Comparison of ENCODE assay signal across 1 cellular context in the genomic region with DNA sequence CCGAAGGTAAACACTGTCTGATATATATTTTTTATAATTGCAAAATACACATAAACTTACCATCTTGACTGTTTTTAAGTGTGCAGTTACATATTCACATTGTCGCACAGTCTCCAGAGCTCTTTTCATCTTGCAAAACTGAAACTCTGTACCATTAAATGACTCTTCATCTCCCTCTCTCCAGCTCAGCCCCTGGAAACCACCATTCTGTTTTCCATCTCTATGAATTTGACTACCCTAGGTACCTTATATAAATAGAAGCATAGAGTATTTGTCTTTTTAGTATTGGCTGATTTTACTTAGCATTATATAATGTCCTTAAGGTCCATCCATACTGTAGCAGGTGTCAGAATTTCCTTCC.
A peak's percentile ranks its signal among the peaks of the same experiment; 100 is the strongest.
TF ChIP-seq lines count a peak whose summit lies in the region.

No MANE protein-coding gene starts in this region.

TF ChIP-seq in GM12878, 131 proteins besides CTCF, POLR2A, EP300 and RAD21 (continued from another document and continues in another):
- TF ChIP-seq, protein P1, sequence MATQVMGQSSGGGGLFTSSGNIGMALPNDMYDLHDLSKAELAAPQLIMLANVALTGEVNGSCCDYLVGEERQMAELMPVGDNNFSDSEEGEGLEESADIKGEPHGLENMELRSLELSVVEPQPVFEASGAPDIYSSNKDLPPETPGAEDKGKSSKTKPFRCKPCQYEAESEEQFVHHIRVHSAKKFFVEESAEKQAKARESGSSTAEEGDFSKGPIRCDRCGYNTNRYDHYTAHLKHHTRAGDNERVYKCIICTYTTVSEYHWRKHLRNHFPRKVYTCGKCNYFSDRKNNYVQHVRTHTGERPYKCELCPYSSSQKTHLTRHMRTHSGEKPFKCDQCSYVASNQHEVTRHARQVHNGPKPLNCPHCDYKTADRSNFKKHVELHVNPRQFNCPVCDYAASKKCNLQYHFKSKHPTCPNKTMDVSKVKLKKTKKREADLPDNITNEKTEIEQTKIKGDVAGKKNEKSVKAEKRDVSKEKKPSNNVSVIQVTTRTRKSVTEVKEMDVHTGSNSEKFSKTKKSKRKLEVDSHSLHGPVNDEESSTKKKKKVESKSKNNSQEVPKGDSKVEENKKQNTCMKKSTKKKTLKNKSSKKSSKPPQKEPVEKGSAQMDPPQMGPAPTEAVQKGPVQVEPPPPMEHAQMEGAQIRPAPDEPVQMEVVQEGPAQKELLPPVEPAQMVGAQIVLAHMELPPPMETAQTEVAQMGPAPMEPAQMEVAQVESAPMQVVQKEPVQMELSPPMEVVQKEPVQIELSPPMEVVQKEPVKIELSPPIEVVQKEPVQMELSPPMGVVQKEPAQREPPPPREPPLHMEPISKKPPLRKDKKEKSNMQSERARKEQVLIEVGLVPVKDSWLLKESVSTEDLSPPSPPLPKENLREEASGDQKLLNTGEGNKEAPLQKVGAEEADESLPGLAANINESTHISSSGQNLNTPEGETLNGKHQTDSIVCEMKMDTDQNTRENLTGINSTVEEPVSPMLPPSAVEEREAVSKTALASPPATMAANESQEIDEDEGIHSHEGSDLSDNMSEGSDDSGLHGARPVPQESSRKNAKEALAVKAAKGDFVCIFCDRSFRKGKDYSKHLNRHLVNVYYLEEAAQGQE (IDR thresholded peaks at IDR 0.05; ENCODE audit: low read depth, low read length): no peak
- no peak for TF ChIP-seq NBN (IDR thresholded peaks at IDR 0.05)
- TF ChIP-seq, protein P2, sequence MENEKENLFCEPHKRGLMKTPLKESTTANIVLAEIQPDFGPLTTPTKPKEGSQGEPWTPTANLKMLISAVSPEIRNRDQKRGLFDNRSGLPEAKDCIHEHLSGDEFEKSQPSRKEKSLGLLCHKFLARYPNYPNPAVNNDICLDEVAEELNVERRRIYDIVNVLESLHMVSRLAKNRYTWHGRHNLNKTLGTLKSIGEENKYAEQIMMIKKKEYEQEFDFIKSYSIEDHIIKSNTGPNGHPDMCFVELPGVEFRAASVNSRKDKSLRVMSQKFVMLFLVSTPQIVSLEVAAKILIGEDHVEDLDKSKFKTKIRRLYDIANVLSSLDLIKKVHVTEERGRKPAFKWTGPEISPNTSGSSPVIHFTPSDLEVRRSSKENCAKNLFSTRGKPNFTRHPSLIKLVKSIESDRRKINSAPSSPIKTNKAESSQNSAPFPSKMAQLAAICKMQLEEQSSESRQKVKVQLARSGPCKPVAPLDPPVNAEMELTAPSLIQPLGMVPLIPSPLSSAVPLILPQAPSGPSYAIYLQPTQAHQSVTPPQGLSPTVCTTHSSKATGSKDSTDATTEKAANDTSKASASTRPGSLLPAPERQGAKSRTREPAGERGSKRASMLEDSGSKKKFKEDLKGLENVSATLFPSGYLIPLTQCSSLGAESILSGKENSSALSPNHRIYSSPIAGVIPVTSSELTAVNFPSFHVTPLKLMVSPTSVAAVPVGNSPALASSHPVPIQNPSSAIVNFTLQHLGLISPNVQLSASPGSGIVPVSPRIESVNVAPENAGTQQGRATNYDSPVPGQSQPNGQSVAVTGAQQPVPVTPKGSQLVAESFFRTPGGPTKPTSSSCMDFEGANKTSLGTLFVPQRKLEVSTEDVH (IDR thresholded peaks at IDR 0.05; ENCODE audit: low read depth, partially characterized antibody): no peak
- no peak for TF ChIP-seq HCFC1 (IDR thresholded peaks at IDR 0.05; ENCODE audit: low read length)
- no peak for TF ChIP-seq MXI1 (IDR thresholded peaks at IDR 0.05; ENCODE audit: low read depth, low read length)
- TF ChIP-seq NFIC (IDR thresholded peaks at IDR 0.05; ENCODE audit: low read depth, low read length): peak; percentile 60
- TF ChIP-seq MYC (IDR thresholded peaks at IDR 0.05; ENCODE audit: insufficient read depth, insufficient read length, insufficient replicate concordance, low read length, severe bottlenecking): no peak
- TF ChIP-seq MTA2 (IDR thresholded peaks at IDR 0.05; ENCODE audit: low read depth): no peak
- TF ChIP-seq JUNB (IDR thresholded peaks at IDR 0.05): peak; percentile 45; the same call in 1 of the 2 replicates
- TF ChIP-seq POLR2AphosphoS5 (IDR thresholded peaks at IDR 0.05; ENCODE audit: low read length): no peak
- no peak for TF ChIP-seq ZNF24 (IDR thresholded peaks at IDR 0.05)
- TF ChIP-seq, protein P3, sequence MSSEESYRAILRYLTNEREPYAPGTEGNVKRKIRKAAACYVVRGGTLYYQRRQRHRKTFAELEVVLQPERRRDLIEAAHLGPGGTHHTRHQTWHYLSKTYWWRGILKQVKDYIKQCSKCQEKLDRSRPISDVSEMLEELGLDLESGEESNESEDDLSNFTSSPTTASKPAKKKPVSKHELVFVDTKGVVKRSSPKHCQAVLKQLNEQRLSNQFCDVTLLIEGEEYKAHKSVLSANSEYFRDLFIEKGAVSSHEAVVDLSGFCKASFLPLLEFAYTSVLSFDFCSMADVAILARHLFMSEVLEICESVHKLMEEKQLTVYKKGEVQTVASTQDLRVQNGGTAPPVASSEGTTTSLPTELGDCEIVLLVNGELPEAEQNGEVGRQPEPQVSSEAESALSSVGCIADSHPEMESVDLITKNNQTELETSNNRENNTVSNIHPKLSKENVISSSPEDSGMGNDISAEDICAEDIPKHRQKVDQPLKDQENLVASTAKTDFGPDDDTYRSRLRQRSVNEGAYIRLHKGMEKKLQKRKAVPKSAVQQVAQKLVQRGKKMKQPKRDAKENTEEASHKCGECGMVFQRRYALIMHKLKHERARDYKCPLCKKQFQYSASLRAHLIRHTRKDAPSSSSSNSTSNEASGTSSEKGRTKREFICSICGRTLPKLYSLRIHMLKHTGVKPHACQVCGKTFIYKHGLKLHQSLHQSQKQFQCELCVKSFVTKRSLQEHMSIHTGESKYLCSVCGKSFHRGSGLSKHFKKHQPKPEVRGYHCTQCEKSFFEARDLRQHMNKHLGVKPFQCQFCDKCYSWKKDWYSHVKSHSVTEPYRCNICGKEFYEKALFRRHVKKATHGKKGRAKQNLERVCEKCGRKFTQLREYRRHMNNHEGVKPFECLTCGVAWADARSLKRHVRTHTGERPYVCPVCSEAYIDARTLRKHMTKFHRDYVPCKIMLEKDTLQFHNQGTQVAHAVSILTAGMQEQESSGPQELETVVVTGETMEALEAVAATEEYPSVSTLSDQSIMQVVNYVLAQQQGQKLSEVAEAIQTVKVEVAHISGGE (CRISPR knock-in tag; IDR thresholded peaks at IDR 0.05): no peak
- no peak for TF ChIP-seq LARP7 (IDR thresholded peaks at IDR 0.05)
- no peak for TF ChIP-seq SREBF1 (IDR thresholded peaks at IDR 0.05; ENCODE audit: low read length)
- TF ChIP-seq, protein P4, sequence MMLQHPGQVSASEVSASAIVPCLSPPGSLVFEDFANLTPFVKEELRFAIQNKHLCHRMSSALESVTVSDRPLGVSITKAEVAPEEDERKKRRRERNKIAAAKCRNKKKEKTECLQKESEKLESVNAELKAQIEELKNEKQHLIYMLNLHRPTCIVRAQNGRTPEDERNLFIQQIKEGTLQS (IDR thresholded peaks at IDR 0.05; ENCODE audit: borderline replicate concordance, extremely low read depth, low read depth, low read length): no peak
- TF ChIP-seq KAT2A (conservative IDR thresholded peaks at IDR 0.05; ENCODE audit: control insufficient read depth, low read depth, low read length): no peak
- TF ChIP-seq CBFB (IDR thresholded peaks at IDR 0.05; ENCODE audit: low read depth): peak; percentile 62
- TF ChIP-seq, protein P5, sequence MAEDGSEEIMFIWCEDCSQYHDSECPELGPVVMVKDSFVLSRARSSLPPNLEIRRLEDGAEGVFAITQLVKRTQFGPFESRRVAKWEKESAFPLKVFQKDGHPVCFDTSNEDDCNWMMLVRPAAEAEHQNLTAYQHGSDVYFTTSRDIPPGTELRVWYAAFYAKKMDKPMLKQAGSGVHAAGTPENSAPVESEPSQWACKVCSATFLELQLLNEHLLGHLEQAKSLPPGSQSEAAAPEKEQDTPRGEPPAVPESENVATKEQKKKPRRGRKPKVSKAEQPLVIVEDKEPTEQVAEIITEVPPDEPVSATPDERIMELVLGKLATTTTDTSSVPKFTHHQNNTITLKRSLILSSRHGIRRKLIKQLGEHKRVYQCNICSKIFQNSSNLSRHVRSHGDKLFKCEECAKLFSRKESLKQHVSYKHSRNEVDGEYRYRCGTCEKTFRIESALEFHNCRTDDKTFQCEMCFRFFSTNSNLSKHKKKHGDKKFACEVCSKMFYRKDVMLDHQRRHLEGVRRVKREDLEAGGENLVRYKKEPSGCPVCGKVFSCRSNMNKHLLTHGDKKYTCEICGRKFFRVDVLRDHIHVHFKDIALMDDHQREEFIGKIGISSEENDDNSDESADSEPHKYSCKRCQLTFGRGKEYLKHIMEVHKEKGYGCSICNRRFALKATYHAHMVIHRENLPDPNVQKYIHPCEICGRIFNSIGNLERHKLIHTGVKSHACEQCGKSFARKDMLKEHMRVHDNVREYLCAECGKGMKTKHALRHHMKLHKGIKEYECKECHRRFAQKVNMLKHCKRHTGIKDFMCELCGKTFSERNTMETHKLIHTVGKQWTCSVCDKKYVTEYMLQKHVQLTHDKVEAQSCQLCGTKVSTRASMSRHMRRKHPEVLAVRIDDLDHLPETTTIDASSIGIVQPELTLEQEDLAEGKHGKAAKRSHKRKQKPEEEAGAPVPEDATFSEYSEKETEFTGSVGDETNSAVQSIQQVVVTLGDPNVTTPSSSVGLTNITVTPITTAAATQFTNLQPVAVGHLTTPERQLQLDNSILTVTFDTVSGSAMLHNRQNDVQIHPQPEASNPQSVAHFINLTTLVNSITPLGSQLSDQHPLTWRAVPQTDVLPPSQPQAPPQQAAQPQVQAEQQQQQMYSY (CRISPR knock-in tag; IDR thresholded peaks at IDR 0.05): no peak
- TF ChIP-seq CREM (IDR thresholded peaks at IDR 0.05; ENCODE audit: low read depth): no peak
- no peak for TF ChIP-seq ZNF207 (IDR thresholded peaks at IDR 0.05; ENCODE audit: borderline replicate concordance)
- TF ChIP-seq NFXL1 (IDR thresholded peaks at IDR 0.05; ENCODE audit: borderline replicate concordance): no peak
- no peak for TF ChIP-seq RCOR1 (conservative IDR thresholded peaks at IDR 0.05; ENCODE audit: low read depth, low read length)
- TF ChIP-seq, protein P6, sequence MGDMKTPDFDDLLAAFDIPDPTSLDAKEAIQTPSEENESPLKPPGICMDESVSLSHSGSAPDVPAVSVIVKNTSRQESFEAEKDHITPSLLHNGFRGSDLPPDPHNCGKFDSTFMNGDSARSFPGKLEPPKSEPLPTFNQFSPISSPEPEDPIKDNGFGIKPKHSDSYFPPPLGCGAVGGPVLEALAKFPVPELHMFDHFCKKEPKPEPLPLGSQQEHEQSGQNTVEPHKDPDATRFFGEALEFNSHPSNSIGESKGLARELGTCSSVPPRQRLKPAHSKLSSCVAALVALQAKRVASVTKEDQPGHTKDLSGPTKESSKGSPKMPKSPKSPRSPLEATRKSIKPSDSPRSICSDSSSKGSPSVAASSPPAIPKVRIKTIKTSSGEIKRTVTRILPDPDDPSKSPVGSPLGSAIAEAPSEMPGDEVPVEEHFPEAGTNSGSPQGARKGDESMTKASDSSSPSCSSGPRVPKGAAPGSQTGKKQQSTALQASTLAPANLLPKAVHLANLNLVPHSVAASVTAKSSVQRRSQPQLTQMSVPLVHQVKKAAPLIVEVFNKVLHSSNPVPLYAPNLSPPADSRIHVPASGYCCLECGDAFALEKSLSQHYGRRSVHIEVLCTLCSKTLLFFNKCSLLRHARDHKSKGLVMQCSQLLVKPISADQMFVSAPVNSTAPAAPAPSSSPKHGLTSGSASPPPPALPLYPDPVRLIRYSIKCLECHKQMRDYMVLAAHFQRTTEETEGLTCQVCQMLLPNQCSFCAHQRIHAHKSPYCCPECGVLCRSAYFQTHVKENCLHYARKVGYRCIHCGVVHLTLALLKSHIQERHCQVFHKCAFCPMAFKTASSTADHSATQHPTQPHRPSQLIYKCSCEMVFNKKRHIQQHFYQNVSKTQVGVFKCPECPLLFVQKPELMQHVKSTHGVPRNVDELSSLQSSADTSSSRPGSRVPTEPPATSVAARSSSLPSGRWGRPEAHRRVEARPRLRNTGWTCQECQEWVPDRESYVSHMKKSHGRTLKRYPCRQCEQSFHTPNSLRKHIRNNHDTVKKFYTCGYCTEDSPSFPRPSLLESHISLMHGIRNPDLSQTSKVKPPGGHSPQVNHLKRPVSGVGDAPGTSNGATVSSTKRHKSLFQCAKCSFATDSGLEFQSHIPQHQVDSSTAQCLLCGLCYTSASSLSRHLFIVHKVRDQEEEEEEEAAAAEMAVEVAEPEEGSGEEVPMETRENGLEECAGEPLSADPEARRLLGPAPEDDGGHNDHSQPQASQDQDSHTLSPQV (IDR thresholded peaks at IDR 0.05): no peak
- TF ChIP-seq, protein P7, sequence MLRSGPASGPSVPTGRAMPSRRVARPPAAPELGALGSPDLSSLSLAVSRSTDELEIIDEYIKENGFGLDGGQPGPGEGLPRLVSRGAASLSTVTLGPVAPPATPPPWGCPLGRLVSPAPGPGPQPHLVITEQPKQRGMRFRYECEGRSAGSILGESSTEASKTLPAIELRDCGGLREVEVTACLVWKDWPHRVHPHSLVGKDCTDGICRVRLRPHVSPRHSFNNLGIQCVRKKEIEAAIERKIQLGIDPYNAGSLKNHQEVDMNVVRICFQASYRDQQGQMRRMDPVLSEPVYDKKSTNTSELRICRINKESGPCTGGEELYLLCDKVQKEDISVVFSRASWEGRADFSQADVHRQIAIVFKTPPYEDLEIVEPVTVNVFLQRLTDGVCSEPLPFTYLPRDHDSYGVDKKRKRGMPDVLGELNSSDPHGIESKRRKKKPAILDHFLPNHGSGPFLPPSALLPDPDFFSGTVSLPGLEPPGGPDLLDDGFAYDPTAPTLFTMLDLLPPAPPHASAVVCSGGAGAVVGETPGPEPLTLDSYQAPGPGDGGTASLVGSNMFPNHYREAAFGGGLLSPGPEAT (IDR thresholded peaks at IDR 0.05; ENCODE audit: low read depth): no peak; the same call in 1 of the 2 replicates
- no peak for TF ChIP-seq POU2F2 (IDR thresholded peaks at IDR 0.05; ENCODE audit: borderline replicate concordance, low read depth, low read length)
- TF ChIP-seq RUNX3 (IDR thresholded peaks at IDR 0.05; ENCODE audit: low read length): peak; percentile 54
- no peak for TF ChIP-seq SRF (IDR thresholded peaks at IDR 0.05; ENCODE audit: low read depth in 2 of 2, low read length in 2 of 2)
- no peak for TF ChIP-seq CHD1 (IDR thresholded peaks at IDR 0.05; ENCODE audit: low read depth, low read length)
- TF ChIP-seq POLR2AphosphoS2 (IDR thresholded peaks at IDR 0.05; ENCODE audit: low read depth, low read length): no peak
- TF ChIP-seq ETV6 (conservative IDR thresholded peaks at IDR 0.05 in 1 of 2, IDR thresholded peaks at IDR 0.05 in 1 of 2; ENCODE audit: borderline replicate concordance in 1 of 2, low read depth in 1 of 2): 0 out of 4 replicates have a peak, but pooled peaks of 1 of the 2 experiments have one; percentile 18
- no peak for TF ChIP-seq ZNF217 (IDR thresholded peaks at IDR 0.05)
- no peak for TF ChIP-seq TCF12 (IDR thresholded peaks at IDR 0.05; ENCODE audit: low read depth, low read length)
